ENCODE assay signal across 8 cellular contexts in genomic region chr6:99151634-99152344, GRCh38.
DNase-seq lines count a peak whose midpoint lies in the region; ATAC-seq and TF ChIP-seq lines count a peak whose summit lies in the region.

No MANE protein-coding gene starts in this region.

- no peak overlapping the region for H2AK5ac ChIP-seq in neuronal stem cell (ENCODE audit: low read depth, low read length)

- H2BK12ac ChIP-seq in neuronal stem cell (ENCODE audit: low read length), result no peak overlapping the region

- H3K27me3 ChIP-seq in neuronal stem cell (ENCODE audit: control insufficient read depth in 3 of 3, insufficient read depth in 3 of 3, low read depth in 1 of 3, low read length in 3 of 3), result peaks cover 0 to 5% (median 0%) of the 10 kb centered on the region in 3 experiments

- peak; percentile 69 for TF ChIP-seq CTCF in choroid plexus epithelial cell (conservative IDR thresholded peaks at IDR 0.05; ENCODE audit: low read depth, low read length)

- no peak overlapping the region for H4K8ac ChIP-seq in neuronal stem cell (ENCODE audit: low read depth, low read length)

- H2BK15ac ChIP-seq in neuronal stem cell (ENCODE audit: low read length), result no peak overlapping the region

- H4K91ac ChIP-seq in neuronal stem cell (ENCODE audit: low read depth, low read length, poor library complexity), result no peak overlapping the region

- peak; percentile 15 for DNase-seq in NCI-H2029 treated with DMSO at 0.1 percent for 48 hours (lab: John Stamatoyannopoulos, UW)
- no peak for DNase-seq in NCI-H2029 (lab: John Stamatoyannopoulos, UW)
- peak; percentile 30 for DNase-seq in RPMI7951 (ENCODE audit: low read depth)
- DNase-seq in choroid plexus epithelial cell (ENCODE audit: low read depth), result peak; percentile 39
- peak; percentile 42 for DNase-seq in neuronal stem cell (ENCODE audit: low spot score)
- no peak for DNase-seq in epidermal melanocyte (ENCODE audit: insufficient read length, low spot score)

- ATAC-seq in GM19452 (IDR thresholded peaks at IDR 0.05; ENCODE audit: unreplicated experiment) (peak; percentile 95), HG03354 (IDR thresholded peaks at IDR 0.05; ENCODE audit: poor library complexity, severe bottlenecking, unreplicated experiment) (peak; percentile 98)

- no peak overlapping the region for H3K27ac ChIP-seq in neuronal stem cell (replicated peaks; ENCODE audit: low read length)

- no peaks in the 10 kb centered on the region for H3K4me1 ChIP-seq in neuronal stem cell (ENCODE audit: control insufficient read depth in 2 of 2, insufficient read depth in 1 of 2, low read depth in 1 of 2, low read length in 2 of 2)

- H3K4me3 ChIP-seq in choroid plexus epithelial cell (ENCODE audit: low read depth, low read length) (no peak overlapping the region), neuronal stem cell (ENCODE audit: low read length in 2 of 2) (no peak overlapping the region)

- H3K4ac ChIP-seq in neuronal stem cell (ENCODE audit: low read length), result no peak overlapping the region

- no peak overlapping the region for H3K9ac ChIP-seq in neuronal stem cell (ENCODE audit: low read depth, low read length, poor library complexity)

- WGBS in neuronal stem cell (ENCODE audit: extremely low coverage in 2 of 2, insufficient read length in 2 of 2, insufficient replicate concordance in 1 of 2), 2 donors, result no CpG with 5 or more reads among the region's 11 CpGs

- H2BK120ac ChIP-seq in neuronal stem cell (ENCODE audit: low read depth, low read length), result no peak overlapping the region

- H3K18ac ChIP-seq in neuronal stem cell (ENCODE audit: low read length), result no peak overlapping the region

- H3K9me3 ChIP-seq in neuronal stem cell (replicated peaks in 1 of 2; ENCODE audit: control insufficient read depth in 2 of 2, insufficient read depth in 1 of 2, low read depth in 1 of 2, low read length in 2 of 2), result no peaks in the 10 kb centered on the region

- no peaks in the 10 kb centered on the region for H3K36me3 ChIP-seq in neuronal stem cell (replicated peaks in 1 of 2; ENCODE audit: control insufficient read depth in 2 of 2, insufficient read depth in 2 of 2, low read length in 2 of 2)

- H2AFZ ChIP-seq in neuronal stem cell (ENCODE audit: low read length), result no peak overlapping the region

- no peaks in the 10 kb centered on the region for H3K79me1 ChIP-seq in neuronal stem cell (ENCODE audit: low read depth, low read length)

- no peak overlapping the region for H3K14ac ChIP-seq in neuronal stem cell (ENCODE audit: low read length)

- H3K23ac ChIP-seq in neuronal stem cell (ENCODE audit: low read depth, low read length, poor library complexity), result no peak overlapping the region

- H2BK5ac ChIP-seq in neuronal stem cell (ENCODE audit: low read length), result no peak overlapping the region

- H3K4me2 ChIP-seq in neuronal stem cell (ENCODE audit: insufficient read depth, low read length, poor library complexity, severe bottlenecking), result no peak overlapping the region

Comparison
In these comparisons a context has a peak if more than half of its experiments do, and no peak if none do; other contexts are left out.
1. DNase-seq: peak in NCI-H2029 treated with DMSO at 0.1 percent for 48 hours (single experiment), RPMI7951 (single experiment), choroid plexus epithelial cell (single experiment) and neuronal stem cell (single experiment); none in NCI-H2029 (single experiment) and epidermal melanocyte (single experiment).